In genomic region chr12:6763380-6763779, GRCh38 we compare ENCODE assay signal across 9 cellular contexts. TPM values are rescaled to one million over a fixed set of nuclear protein-coding genes. Genes with fewer than 3 reads are reported as not detected.
DNase-seq lines count a peak whose midpoint lies in the region; ATAC-seq, FAIRE-seq and TF ChIP-seq lines count a peak whose summit lies in the region.
"Had no signal": no experiment of that assay in that cellular context is flagged by ENCODE, and none has a peak within 500 bp of the region (broad histone marks: within the 10 kb centered on the region; RNA-seq: fewer than 3 reads in every experiment).

No MANE protein-coding gene starts in this region.

- no peak overlapping the region for H3K4me2 ChIP-seq in mesendoderm (ENCODE audit: low read length)

- FAIRE-seq in GM12891 (lab: Jason Lieb, UNC), result no peak

- H2AK5ac ChIP-seq in mesendoderm (ENCODE audit: low read length), result peak overlapping the region; percentile 80

- H3K56ac ChIP-seq in mesendoderm (ENCODE audit: low read length), result peak overlapping the region; percentile 77

- peak overlapping the region; percentile 58 for H4K8ac ChIP-seq in mesendoderm (ENCODE audit: low read depth, low read length)

- TF ChIP-seq CTCF in breast epithelium (IDR thresholded peaks at IDR 0.05), result no peak
- TF ChIP-seq CTCF in thyroid gland (IDR thresholded peaks at IDR 0.05), result no peak

- peak overlapping the region; percentile 94 for H3K18ac ChIP-seq in mesendoderm (ENCODE audit: low read length)

- WGBS in mesendoderm (ENCODE audit: extremely low coverage, insufficient coverage, low lambda C conversion rate), result no CpG with 5 or more reads among the region's 4 CpGs
- WGBS in thyroid gland, 2 donors, result 69% methylated on average over 4 of the region's 4 CpGs

- H2BK15ac ChIP-seq in mesendoderm (replicated peaks; ENCODE audit: low read depth), result peak overlapping the region; percentile 9

- ATAC-seq in GM21381 (IDR thresholded peaks at IDR 0.05; ENCODE audit: unreplicated experiment), result no peak
- ATAC-seq in GM19395 (IDR thresholded peaks at IDR 0.05; ENCODE audit: unreplicated experiment), result no peak

- peak overlapping the region; percentile 67 for H3K9ac ChIP-seq in mesendoderm (ENCODE audit: low read length)

- TF ChIP-seq POLR2A in breast epithelium (IDR thresholded peaks at IDR 0.05), result no peak
- no peak for TF ChIP-seq POLR2A in thyroid gland (IDR thresholded peaks at IDR 0.05)
- TF ChIP-seq POLR2A in GM12891 (IDR thresholded peaks at IDR 0.05; ENCODE audit: low read depth, low read length), result no peak

- peak overlapping the region; percentile 90 for H3K4ac ChIP-seq in mesendoderm (ENCODE audit: low read depth, low read length)

- H3K9me3 ChIP-seq in MG63 (no peaks in the 10 kb centered on the region), breast epithelium (no peaks in the 10 kb centered on the region), thyroid gland (no peaks in the 10 kb centered on the region)

- H3K27ac ChIP-seq in breast epithelium, result peak overlapping the region; percentile 95 to 100
- H3K27ac ChIP-seq in mesendoderm (ENCODE audit: low read depth, low read length), result peak overlapping the region; percentile 66
- peak overlapping the region; percentile 75 to 97 (median 94) for H3K27ac ChIP-seq in thyroid gland

- intact Hi-C loops in breast epithelium (cut with DNase I; ENCODE audit: low total_unique reads), result no loop called here
- intact Hi-C loops in thyroid gland (cut with DNase I), result no loop called here

- peak overlapping the region; percentile 24 for H2BK5ac ChIP-seq in mesendoderm (ENCODE audit: low read length)

- H3K79me2 ChIP-seq in mesendoderm (ENCODE audit: control insufficient read depth, insufficient read depth, low read length), result peaks cover 15% of the 10 kb centered on the region

- H2BK120ac ChIP-seq in mesendoderm (ENCODE audit: low read depth, low read length), result peak overlapping the region; percentile 91

- H3K79me1 ChIP-seq in mesendoderm (ENCODE audit: low read length), result peaks cover 5% of the 10 kb centered on the region

- H3K27me3 ChIP-seq in MG63, result no peaks in the 10 kb centered on the region
- H3K27me3 ChIP-seq in breast epithelium, result no peaks in the 10 kb centered on the region
- no peaks in the 10 kb centered on the region for H3K27me3 ChIP-seq in mesendoderm (ENCODE audit: insufficient read depth, low read length, poor library complexity)
- H3K27me3 ChIP-seq in thyroid gland, result no peaks in the 10 kb centered on the region

- H3K4me3 ChIP-seq in MG63, result peak overlapping the region; percentile 22
- H3K4me3 ChIP-seq in breast epithelium, result peak overlapping the region in 2 of 3 donors; percentile 75 to 99
- H3K4me3 ChIP-seq in mesendoderm (ENCODE audit: low read length), result no peak overlapping the region
- no peak overlapping the region for H3K4me3 ChIP-seq in thyroid gland (replicated peaks in 1 of 3)

- DNase-seq in MG63 (no peak), breast epithelium (ENCODE audit: low spot score in 2 of 2) (no peak), mesendoderm (no peak), thyroid gland (no peak), GM12891 (ENCODE audit: insufficient read length, low spot score) (no peak)
- DNase-seq: activated naive CD4-positive, alpha-beta T cell treated with anti-CD3 and anti-CD28 coated beads for 36 hours; NCI-H2081 treated with DMSO at 0.1 percent for 48 hours had no signal

- H3K4me1 ChIP-seq in breast epithelium, result peaks cover 6 to 7% of the 10 kb centered on the region in 2 donors
- H3K4me1 ChIP-seq in mesendoderm (ENCODE audit: control insufficient read depth, low read depth, low read length), result peaks cover 14% of the 10 kb centered on the region
- peaks cover 21 to 27% of the 10 kb centered on the region in 2 donors for H3K4me1 ChIP-seq in thyroid gland

- peak overlapping the region; percentile 88 for H4K5ac ChIP-seq in mesendoderm (ENCODE audit: low read length)

- no peak overlapping the region for H3K23ac ChIP-seq in mesendoderm (ENCODE audit: low read length)

- H3K36me3 ChIP-seq in MG63 (peaks cover 8% of the 10 kb centered on the region), breast epithelium (no peaks in the 10 kb centered on the region), mesendoderm (ENCODE audit: control insufficient read depth, insufficient read depth, low read length) (no peaks in the 10 kb centered on the region), thyroid gland (no peaks in the 10 kb centered on the region)

TF ChIP-seq in GM12891, 5 proteins besides CTCF, POLR2A, EP300 and RAD21:
- no peak for TF ChIP-seq TAF1 (IDR thresholded peaks at IDR 0.05; ENCODE audit: low read depth, low read length)
- no peak for TF ChIP-seq SPI1 (IDR thresholded peaks at IDR 0.05; ENCODE audit: low read depth, low read length)
TF ChIP-seq in GM12891: peak in this region for 0.

RNA-seq across cellular contexts. Expression of gene PTMS, which starts 2.8 kb away (rescaled TPM):
- 272 and 328 TPM in 2 replicates for total RNA-seq in MG63 (2014; rRNA removed; shearing (Covaris generic); ENCODE audit: low replicate concordance)
- total RNA-seq in breast epithelium (100 to 1,000 TPM in 1 of 3 donors, 10 to 100 TPM in 2; 70.9 to 101 (median 85.8) TPM), thyroid gland (100 to 1,000 TPM in 2 of 4 donors, 10 to 100 TPM in 2; 60.0 to 186 (median 103) TPM)
- polyA plus RNA-seq in mesendoderm (2013, experiment 1 of 2), result 296 TPM
- polyA plus RNA-seq in mesendoderm (2013, experiment 2 of 2), result 299 TPM
- 58.6 TPM for polyA plus RNA-seq in GM12891 (2012; ENCODE audit: low read depth, missing spikeins)

RNA-seq across cellular contexts. Expression of gene LAG3, which starts 8.9 kb away (rescaled TPM):
- 0.17 TPM in 1 of 2 replicates, not detected in the other for total RNA-seq in MG63 (2014; rRNA removed; shearing (Covaris generic); ENCODE audit: low replicate concordance)
- total RNA-seq in breast epithelium, result 1 to 10 TPM in 1 of 3 donors, under 1 TPM in 2; 0.44 to 1.3 (median 0.80) TPM
- 0.44 TPM for polyA plus RNA-seq in mesendoderm (2013, experiment 1 of 2)
- polyA plus RNA-seq in mesendoderm (2013, experiment 2 of 2), result 0.46 TPM
- total RNA-seq in thyroid gland, result under 1 TPM in 1 of 4 donors, not detected in 3; 0.13 TPM
- 1.4 TPM for polyA plus RNA-seq in GM12891 (2012; ENCODE audit: low read depth, missing spikeins)

RNA-seq across cellular contexts. Expression of gene MLF2, which starts 10.4 kb away (rescaled TPM):
- total RNA-seq in MG63 (2014; rRNA removed; shearing (Covaris generic); ENCODE audit: low replicate concordance), result 178 and 274 TPM in 2 replicates
- total RNA-seq in breast epithelium (100 to 1,000 TPM; 130 to 168 (median 159) TPM), thyroid gland (100 to 1,000 TPM; 110 to 253 (median 196) TPM)
- 166 TPM for polyA plus RNA-seq in mesendoderm (2013, experiment 1 of 2)
- polyA plus RNA-seq in mesendoderm (2013, experiment 2 of 2), result 166 TPM
- 112 TPM for polyA plus RNA-seq in GM12891 (2012; ENCODE audit: low read depth, missing spikeins)

RNA-seq across cellular contexts. Expression of gene CD4, which starts 25.9 kb away (rescaled TPM):
- total RNA-seq in MG63 (2014; rRNA removed; shearing (Covaris generic); ENCODE audit: low replicate concordance), result not detected in 2 replicates
- 10 to 100 TPM in 2 of 3 donors, 1 to 10 TPM in 1; 5.9 to 29.0 (median 11.0) TPM for total RNA-seq in breast epithelium
- polyA plus RNA-seq in mesendoderm (2013, experiment 1 of 2), result 0.42 TPM
- 0.49 TPM for polyA plus RNA-seq in mesendoderm (2013, experiment 2 of 2)
- 1 to 10 TPM; 3.5 to 8.1 (median 3.9) TPM for total RNA-seq in thyroid gland
- 15.3 TPM for polyA plus RNA-seq in GM12891 (2012; ENCODE audit: low read depth, missing spikeins)

RNA-seq across cellular contexts. Expression of gene COPS7A, which starts 39.5 kb away (rescaled TPM):
- 91.3 and 125 TPM in 2 replicates for total RNA-seq in MG63 (2014; rRNA removed; shearing (Covaris generic); ENCODE audit: low replicate concordance)
- 10 to 100 TPM; 52.1 to 72.2 (median 59.9) TPM for total RNA-seq in breast epithelium
- 34.9 TPM for polyA plus RNA-seq in mesendoderm (2013, experiment 1 of 2)
- 35.6 TPM for polyA plus RNA-seq in mesendoderm (2013, experiment 2 of 2)
- 10 to 100 TPM; 44.5 to 86.7 (median 63.1) TPM for total RNA-seq in thyroid gland
- 36.6 TPM for polyA plus RNA-seq in GM12891 (2012; ENCODE audit: low read depth, missing spikeins)

Comparison
In these comparisons a context has a peak if more than half of its experiments do, and no peak if none do; other contexts are left out.
1. H3K4me3 ChIP-seq: peak in MG63 (single experiment) and breast epithelium (2 of 3); none in mesendoderm (single experiment) and thyroid gland (0 of 3).
2. Peak in every context shown above with its lines, with median percentiles within 50 percentile points of each other: H3K27ac ChIP-seq.